Comparison of ENCODE assay signal across 34 cellular contexts in the genomic region with DNA sequence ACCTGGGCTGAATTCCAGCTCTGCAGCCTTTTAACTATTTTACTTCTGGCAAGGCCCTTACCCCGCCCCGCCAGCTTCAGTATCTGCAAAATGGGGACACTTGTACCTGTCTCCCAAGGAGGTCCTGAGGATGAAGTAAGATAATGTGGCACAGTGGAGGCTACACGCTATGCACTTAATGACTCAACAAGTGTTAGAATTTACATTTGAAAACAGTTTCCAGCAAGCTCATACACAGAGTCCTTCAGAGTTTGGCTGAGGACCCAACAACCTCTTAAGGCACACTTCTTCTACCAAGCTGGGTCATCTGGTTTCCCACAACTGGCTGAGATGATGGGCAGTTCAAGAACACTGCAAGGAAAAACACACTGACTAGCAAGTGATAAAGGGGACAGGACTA.
"Had no signal": no experiment of that assay in that cellular context is flagged by ENCODE, and none has a peak within 500 bp of the region (broad histone marks: within the 10 kb centered on the region; RNA-seq: fewer than 3 reads in every experiment).

No MANE protein-coding gene starts in this region.

- H3K27ac Mint-ChIP-seq: activated CD4-positive, alpha-beta memory T cell treated with anti-CD3 and anti-CD28 coated beads for 36 hours; activated CD4-positive, alpha-beta T cell treated with anti-CD3 and anti-CD28 coated beads for 36 hours; activated CD4-positive, alpha-beta T cell treated with anti-CD3 and anti-CD28 coated beads, Interleukin-2, amount 10 ng/mL, durations not matched to agents 24 days and 14 days; activated CD8-positive, alpha-beta memory T cell treated with anti-CD3 and anti-CD28 coated beads, Interleukin-2, amount 10 ng/mL, durations not matched to agents 7 days and 5 days; activated CD8-positive, alpha-beta T cell treated with anti-CD3 and anti-CD28 coated beads, Interleukin-2, amount 10 ng/mL, durations not matched to agents 7 days and 5 days; activated naive CD4-positive, alpha-beta T cell treated with anti-CD3 and anti-CD28 coated beads for 36 hours; activated naive CD4-positive, alpha-beta T cell treated with anti-CD3 and anti-CD28 coated beads, Interleukin-2, amount 50 U/mL, for 24 hours; activated naive CD8-positive, alpha-beta T cell treated with anti-CD3 and anti-CD28 coated beads for 36 hours; activated naive CD8-positive, alpha-beta T cell treated with anti-CD3 and anti-CD28 coated beads, Interleukin-2, amount 50 U/mL, for 24 hours; activated T-helper 1 cell treated with anti-CD3 and anti-CD28 coated beads, Interleukin-12 subunit alpha, Interleukin-12 subunit beta, Interleukin-2, Interleukin-4 antibody, amounts not matched to agents 30 ng/mL and 10 ng/mL and 1 ng/mL, durations not matched to agents 14 hours and 24 hours and 36 hours; activated T-helper 2 cell treated with anti-CD3 and anti-CD28 coated beads, Interferon-gamma antibody, Interleukin-2, Interleukin-4, amounts not matched to agents 10 μg/mL and 5 μg/mL and 100 μg/mL, durations not matched to agents 14 hours and 24 hours and 36 hours; effector memory CD8-positive, alpha-beta T cell; T-helper 17 cell; T-helper 2 cell treated with Interferon-gamma antibody and Interleukin-4, amounts not matched to agents 5 μg/mL and 100 μg/mL, for 36 hours had no signal

- H3K4me1 ChIP-seq: body of pancreas, esophagus muscularis mucosa, gastroesophageal sphincter had no signal

- DNase-seq: activated CD4-positive, alpha-beta memory T cell treated with anti-CD3 and anti-CD28 coated beads for 36 hours; activated CD4-positive, alpha-beta T cell treated with anti-CD3 and anti-CD28 coated beads for 36 hours; activated CD4-positive, alpha-beta T cell treated with anti-CD3 and anti-CD28 coated beads, Interleukin-2, amount 10 ng/mL, durations not matched to agents 24 days and 14 days; activated CD4-positive, CD25-positive, alpha-beta regulatory T cell; activated CD4-positive, CD25-positive, alpha-beta regulatory T cell treated with anti-CD3 and anti-CD28 coated beads, Interleukin-2, amount 50 U/mL, for 72 hours; activated CD8-positive, alpha-beta memory T cell treated with anti-CD3 and anti-CD28 coated beads, Interleukin-2, amount 10 ng/mL, durations not matched to agents 7 days and 5 days; activated CD8-positive, alpha-beta memory T cell treated with anti-CD3 and anti-CD28 coated beads, Interleukin-2, amount 50 U/mL, for 4 hours; activated CD8-positive, alpha-beta T cell treated with anti-CD3 and anti-CD28 coated beads, Interleukin-2, amount 10 ng/mL, durations not matched to agents 7 days and 5 days; activated effector memory CD4-positive, alpha-beta T cell treated with anti-CD3 and anti-CD28 coated beads, Interleukin-2, amount 50 U/mL, for 16 hours; activated naive CD4-positive, alpha-beta T cell treated with anti-CD3 and anti-CD28 coated beads for 36 hours; activated naive CD8-positive, alpha-beta T cell treated with anti-CD3 and anti-CD28 coated beads for 36 hours; activated naive CD8-positive, alpha-beta T cell treated with anti-CD3 and anti-CD28 coated beads, Interleukin-2, amount 50 U/mL, for 24 hours; activated T-cell treated with anti-CD3 and anti-CD28 coated beads, Interleukin-2, amount 50 U/mL, for 1 hour; activated T-cell treated with anti-CD3 and anti-CD28 coated beads, Interleukin-2, amount 50 U/mL, for 48 hours; aorta; body of pancreas; caudate nucleus; cortex of kidney; dermis blood vessel endothelial cell; effector CD4-positive, alpha-beta T cell; effector memory CD8-positive, alpha-beta T cell; erythroblast; foreskin melanocyte; T-helper 1 cell; T-helper 17 cell; T1000; WERI-Rb-1 had no signal

- H3K27ac ChIP-seq: adrenal gland, body of pancreas, esophagus muscularis mucosa, gastroesophageal sphincter, WERI-Rb-1 had no signal

- H3K36me3 Mint-ChIP-seq: activated CD4-positive, alpha-beta memory T cell treated with anti-CD3 and anti-CD28 coated beads for 36 hours; activated CD8-positive, alpha-beta memory T cell treated with anti-CD3 and anti-CD28 coated beads, Interleukin-2, amount 10 ng/mL, durations not matched to agents 7 days and 5 days; activated naive CD4-positive, alpha-beta T cell treated with anti-CD3 and anti-CD28 coated beads, Interleukin-2, amount 50 U/mL, for 24 hours; activated naive CD8-positive, alpha-beta T cell treated with anti-CD3 and anti-CD28 coated beads for 36 hours had no signal

- ATAC-seq: activated CD4-positive, alpha-beta T cell treated with anti-CD3 and anti-CD28 coated beads for 36 hours; activated CD8-positive, alpha-beta memory T cell treated with anti-CD3 and anti-CD28 coated beads, Interleukin-2, amount 10 ng/mL, durations not matched to agents 7 days and 5 days; activated CD8-positive, alpha-beta T cell treated with anti-CD3 and anti-CD28 coated beads, Interleukin-2, amount 10 ng/mL, durations not matched to agents 7 days and 5 days; activated naive CD8-positive, alpha-beta T cell treated with anti-CD3 and anti-CD28 coated beads, Interleukin-2, amount 50 U/mL, for 24 hours; body of pancreas; effector memory CD8-positive, alpha-beta T cell; gastroesophageal sphincter; T-helper 17 cell had no signal

- H3K36me3 ChIP-seq: adrenal gland, esophagus muscularis mucosa, gastroesophageal sphincter, WERI-Rb-1 had no signal

- H3K4me1 Mint-ChIP-seq: activated CD4-positive, alpha-beta T cell treated with anti-CD3 and anti-CD28 coated beads for 36 hours; activated CD4-positive, alpha-beta T cell treated with anti-CD3 and anti-CD28 coated beads, Interleukin-2, amount 10 ng/mL, durations not matched to agents 24 days and 14 days; activated CD8-positive, alpha-beta memory T cell treated with anti-CD3 and anti-CD28 coated beads, Interleukin-2, amount 10 ng/mL, durations not matched to agents 7 days and 5 days; activated naive CD4-positive, alpha-beta T cell treated with anti-CD3 and anti-CD28 coated beads, Interleukin-2, amount 50 U/mL, for 24 hours; activated naive CD8-positive, alpha-beta T cell treated with anti-CD3 and anti-CD28 coated beads for 36 hours; activated naive CD8-positive, alpha-beta T cell treated with anti-CD3 and anti-CD28 coated beads, Interleukin-2, amount 50 U/mL, for 24 hours; T-helper 17 cell had no signal

- H3K4me3 Mint-ChIP-seq: activated CD4-positive, alpha-beta memory T cell treated with anti-CD3 and anti-CD28 coated beads for 36 hours; activated CD4-positive, alpha-beta T cell treated with anti-CD3 and anti-CD28 coated beads for 36 hours; activated CD4-positive, alpha-beta T cell treated with anti-CD3 and anti-CD28 coated beads, Interleukin-2, amount 10 ng/mL, durations not matched to agents 24 days and 14 days; activated CD8-positive, alpha-beta memory T cell treated with anti-CD3 and anti-CD28 coated beads, Interleukin-2, amount 10 ng/mL, durations not matched to agents 7 days and 5 days; activated CD8-positive, alpha-beta T cell treated with anti-CD3 and anti-CD28 coated beads, Interleukin-2, amount 10 ng/mL, durations not matched to agents 7 days and 5 days; activated naive CD4-positive, alpha-beta T cell treated with anti-CD3 and anti-CD28 coated beads for 36 hours; activated naive CD4-positive, alpha-beta T cell treated with anti-CD3 and anti-CD28 coated beads, Interleukin-2, amount 50 U/mL, for 24 hours; activated naive CD8-positive, alpha-beta T cell treated with anti-CD3 and anti-CD28 coated beads for 36 hours; activated naive CD8-positive, alpha-beta T cell treated with anti-CD3 and anti-CD28 coated beads, Interleukin-2, amount 50 U/mL, for 24 hours; activated T-helper 1 cell treated with anti-CD3 and anti-CD28 coated beads, Interleukin-12 subunit alpha, Interleukin-12 subunit beta, Interleukin-2, Interleukin-4 antibody, amounts not matched to agents 30 ng/mL and 10 ng/mL and 1 ng/mL, durations not matched to agents 14 hours and 24 hours and 36 hours; effector memory CD8-positive, alpha-beta T cell; T-helper 17 cell; T-helper 2 cell treated with Interferon-gamma antibody and Interleukin-4, amounts not matched to agents 5 μg/mL and 100 μg/mL, for 36 hours had no signal

- H3K9me3 ChIP-seq: adrenal gland, body of pancreas, esophagus muscularis mucosa, gastroesophageal sphincter had no signal

- H3K9me3 Mint-ChIP-seq: activated CD4-positive, alpha-beta memory T cell treated with anti-CD3 and anti-CD28 coated beads for 36 hours; activated CD4-positive, alpha-beta T cell treated with anti-CD3 and anti-CD28 coated beads, Interleukin-2, amount 10 ng/mL, durations not matched to agents 24 days and 14 days; activated naive CD4-positive, alpha-beta T cell treated with anti-CD3 and anti-CD28 coated beads for 36 hours; activated naive CD4-positive, alpha-beta T cell treated with anti-CD3 and anti-CD28 coated beads, Interleukin-2, amount 50 U/mL, for 24 hours; activated naive CD8-positive, alpha-beta T cell treated with anti-CD3 and anti-CD28 coated beads for 36 hours; activated naive CD8-positive, alpha-beta T cell treated with anti-CD3 and anti-CD28 coated beads, Interleukin-2, amount 50 U/mL, for 24 hours; activated T-helper 1 cell treated with anti-CD3 and anti-CD28 coated beads, Interleukin-12 subunit alpha, Interleukin-12 subunit beta, Interleukin-2, Interleukin-4 antibody, amounts not matched to agents 30 ng/mL and 10 ng/mL and 1 ng/mL, durations not matched to agents 14 hours and 24 hours and 36 hours; activated T-helper 2 cell treated with anti-CD3 and anti-CD28 coated beads, Interferon-gamma antibody, Interleukin-2, Interleukin-4, amounts not matched to agents 10 μg/mL and 5 μg/mL and 100 μg/mL, durations not matched to agents 14 hours and 24 hours and 36 hours; effector memory CD8-positive, alpha-beta T cell; T-helper 2 cell treated with Interferon-gamma antibody and Interleukin-4, amounts not matched to agents 5 μg/mL and 100 μg/mL, for 36 hours had no signal

- H3K27me3 ChIP-seq: adrenal gland, body of pancreas, gastroesophageal sphincter had no signal

- H3K4me3 ChIP-seq: adrenal gland, body of pancreas, esophagus muscularis mucosa, gastroesophageal sphincter had no signal
